Comparison of ENCODE assay signal across 8 cellular contexts in genomic region chr5:52786937-52787599, GRCh38. TPM values are rescaled to one million over a fixed set of nuclear protein-coding genes. Genes with fewer than 3 reads are reported as not detected.
DNase-seq lines count a peak whose midpoint lies in the region; ATAC-seq and TF ChIP-seq lines count a peak whose summit lies in the region.

No MANE protein-coding gene starts in this region.

- no peak overlapping the region for H3K27ac ChIP-seq in HEK293 (ENCODE audit: extremely low read depth, low read depth, low read length)

- DNase-seq in ELF-1 (ENCODE audit: low read depth, low spot score) (peak; percentile 23), SK-MEL-5 (ENCODE audit: low read depth, low spot score) (peak; percentile 32), dermis blood vessel endothelial cell (peak; percentile 17), mucosa of gallbladder (ENCODE audit: low spot score) (peak; percentile 58), omental fat pad (ENCODE audit: low spot score) (no peak), NCI-H526 treated with DMSO at 0.1 percent for 48 hours (lab: John Stamatoyannopoulos, UW) (no peak)

- no peaks in the 10 kb centered on the region for H3K4me1 ChIP-seq in HEK293 (ENCODE audit: control insufficient read depth, insufficient read depth, low read length)

- no peak for ATAC-seq in omental fat pad (ENCODE audit: low FRiP score)
- no peak for ATAC-seq in HG03442 (IDR thresholded peaks at IDR 0.05; ENCODE audit: unreplicated experiment)

- CTCF ChIA-PET in HEK293 (lab: Yijun Ruan, JAX) = interaction anchor here (0.6 to 4.2 kb wide), 13 partner anchors 9 to 237 kb away, joined by 3 to 20 read pairs (median 4); no protein-coding TSS in a partner anchor

- TF ChIP-seq CTCF in HEK293 (tag by site-specific recombination; IDR thresholded peaks at IDR 0.05) (peak; percentile 8; the same call in 1 of the 2 replicates), omental fat pad (IDR thresholded peaks at IDR 0.05) (no peak)

- no peaks in the 10 kb centered on the region for H3K9me3 ChIP-seq in HEK293 (ENCODE audit: control insufficient read depth, insufficient read depth, low read depth, low read length)

- peak overlapping the region; percentile 77 for H3K4me3 ChIP-seq in HEK293 (ENCODE audit: low read depth, low read length)

- POLR2A ChIA-PET in HEK293 (lab: Yijun Ruan, JAX) = interaction anchor here (0.7 to 5.2 kb wide), 7 partner anchors 8 to 1301 kb away, joined by 3 to 57 read pairs (median 4); no protein-coding TSS in a partner anchor

- H3K36me3 ChIP-seq in HEK293 (ENCODE audit: control insufficient read depth in 2 of 2, insufficient read depth in 1 of 2, low read length in 2 of 2) = no peaks in the 10 kb centered on the region

- in situ Hi-C loops in SK-MEL-5 (cut with HindIII; ENCODE audit: low pct_unique_long_range_greater_than_20kb, low sequenced_read_pairs) = no loop called here

TF ChIP-seq in HEK293, 187 proteins besides CTCF, POLR2A, EP300 and RAD21:
- peak; percentile 58; the same call in 1 of the 2 replicates for TF ChIP-seq ZNF664 (tag by site-specific recombination; IDR thresholded peaks at IDR 0.05)
- 0 out of 2 replicates have a peak, but pooled peaks have one; percentile 25 for TF ChIP-seq ZNF600 (tag by site-specific recombination; IDR thresholded peaks at IDR 0.05)
- TF ChIP-seq, protein P1, sequence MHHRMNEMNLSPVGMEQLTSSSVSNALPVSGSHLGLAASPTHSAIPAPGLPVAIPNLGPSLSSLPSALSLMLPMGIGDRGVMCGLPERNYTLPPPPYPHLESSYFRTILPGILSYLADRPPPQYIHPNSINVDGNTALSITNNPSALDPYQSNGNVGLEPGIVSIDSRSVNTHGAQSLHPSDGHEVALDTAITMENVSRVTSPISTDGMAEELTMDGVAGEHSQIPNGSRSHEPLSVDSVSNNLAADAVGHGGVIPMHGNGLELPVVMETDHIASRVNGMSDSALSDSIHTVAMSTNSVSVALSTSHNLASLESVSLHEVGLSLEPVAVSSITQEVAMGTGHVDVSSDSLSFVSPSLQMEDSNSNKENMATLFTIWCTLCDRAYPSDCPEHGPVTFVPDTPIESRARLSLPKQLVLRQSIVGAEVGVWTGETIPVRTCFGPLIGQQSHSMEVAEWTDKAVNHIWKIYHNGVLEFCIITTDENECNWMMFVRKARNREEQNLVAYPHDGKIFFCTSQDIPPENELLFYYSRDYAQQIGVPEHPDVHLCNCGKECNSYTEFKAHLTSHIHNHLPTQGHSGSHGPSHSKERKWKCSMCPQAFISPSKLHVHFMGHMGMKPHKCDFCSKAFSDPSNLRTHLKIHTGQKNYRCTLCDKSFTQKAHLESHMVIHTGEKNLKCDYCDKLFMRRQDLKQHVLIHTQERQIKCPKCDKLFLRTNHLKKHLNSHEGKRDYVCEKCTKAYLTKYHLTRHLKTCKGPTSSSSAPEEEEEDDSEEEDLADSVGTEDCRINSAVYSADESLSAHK (tag by site-specific recombination; IDR thresholded peaks at IDR 0.05) = no peak
- no peak for TF ChIP-seq ZFHX2 (tag by site-specific recombination; conservative IDR thresholded peaks at IDR 0.05)
- no peak for TF ChIP-seq ZNF175 (tag by site-specific recombination; IDR thresholded peaks at IDR 0.05)
- peak; percentile 76 for TF ChIP-seq ZNF654 (tag by site-specific recombination; IDR thresholded peaks at IDR 0.05; ENCODE audit: low read depth)
- TF ChIP-seq PRDM1 (tag by site-specific recombination; IDR thresholded peaks at IDR 0.05) = peak; percentile 94
- TF ChIP-seq ZNF768 (tag by site-specific recombination; IDR thresholded peaks at IDR 0.05) = peak; percentile 62; the same call in 1 of the 2 replicates
- TF ChIP-seq ZNF23 (tag by site-specific recombination; IDR thresholded peaks at IDR 0.05; ENCODE audit: borderline replicate concordance) = no peak
- TF ChIP-seq ZNF561 (tag by site-specific recombination; IDR thresholded peaks at IDR 0.05; ENCODE audit: borderline replicate concordance) = 0 out of 2 replicates have a peak, but pooled peaks have one; percentile 49

RNA-seq across cellular contexts. Expression of gene ITGA1, which starts 0.6 kb away (rescaled TPM):
- 21.1 and 29.7 TPM in 2 replicates for total RNA-seq in SK-MEL-5 (2014; rRNA removed; shearing (Covaris generic))
- 11.8 and 12.2 TPM in 2 replicates for polyA plus RNA-seq in SK-MEL-5 (2015; cell fraction: cytosol; rRNA removed)
- polyA plus RNA-seq in SK-MEL-5 (2015; cell fraction: nucleus; rRNA removed) = 14.6 and 41.5 TPM in 2 replicates
- total RNA-seq in dermis blood vessel endothelial cell (75.4 and 81.2 TPM in 2 replicates), mucosa of gallbladder (67.1 TPM), omental fat pad (100 to 1,000 TPM in 1 of 4 donors, 10 to 100 TPM in 3; 23.0 to 181 (median 55.0) TPM)

RNA-seq across cellular contexts. Expression of gene PELO, which starts 0.6 kb away (rescaled TPM):
- total RNA-seq in SK-MEL-5 (2014; rRNA removed; shearing (Covaris generic)) = 21.3 and 22.8 TPM in 2 replicates
- 14.0 and 15.5 TPM in 2 replicates for polyA plus RNA-seq in SK-MEL-5 (2015; cell fraction: cytosol; rRNA removed)
- 5.9 and 8.3 TPM in 2 replicates for polyA plus RNA-seq in SK-MEL-5 (2015; cell fraction: nucleus; rRNA removed)
- total RNA-seq in dermis blood vessel endothelial cell (22.8 and 24.0 TPM in 2 replicates), mucosa of gallbladder (41.6 TPM), omental fat pad (10 to 100 TPM; 11.9 to 33.2 (median 30.7) TPM)

Comparison
In these comparisons a context has a peak if more than half of its experiments do, and no peak if none do; other contexts are left out.
1. DNase-seq: peak in ELF-1 (single experiment), SK-MEL-5 (single experiment), dermis blood vessel endothelial cell (single experiment) and mucosa of gallbladder (single experiment); none in omental fat pad (single experiment) and NCI-H526 treated with DMSO at 0.1 percent for 48 hours (single experiment).